In genomic region chr19:10260141-10260584, GRCh38 we compare ENCODE assay signal across 9 cellular contexts. TPM values are rescaled to one million over a fixed set of nuclear protein-coding genes. Genes with fewer than 3 reads are reported as not detected.
DNase-seq lines count a peak whose midpoint lies in the region; ATAC-seq and FAIRE-seq lines count a peak whose summit lies in the region.
"Had no signal": no experiment of that assay in that cellular context is flagged by ENCODE, and none has a peak within 500 bp of the region (broad histone marks: within the 10 kb centered on the region; RNA-seq: fewer than 3 reads in every experiment).

No MANE protein-coding gene starts in this region.

- DNase-seq in NCI-H2029 (lab: John Stamatoyannopoulos, UW) (peak; percentile 86), kidney tubule cell (ENCODE audit: low spot score) (peak; percentile 91), GM19239 (ENCODE audit: insufficient read length, low spot score) (no peak), activated gamma-delta T cell treated with Interleukin-2 at 50 U/mL for 16 hours (no peak)
- DNase-seq in activated CD8-positive, alpha-beta T cell treated with anti-CD3 and anti-CD28 coated beads, Interleukin-2, amount 10 ng/mL, durations not matched to agents 7 days and 5 days = peak; percentile 29
- DNase-seq: NCI-H524 had no signal

- H3K9me3 Mint-ChIP-seq in activated CD8-positive, alpha-beta T cell treated with anti-CD3 and anti-CD28 coated beads, Interleukin-2, amount 10 ng/mL, durations not matched to agents 7 days and 5 days (ENCODE audit: insufficient read depth) = no peaks in the 10 kb centered on the region
- H3K9me3 Mint-ChIP-seq in stimulated activated memory B cell treated with anti-CD40 and anti-IgM and Interleukin-4, amounts not matched to agents 10 μg/mL and 1 μg/mL and 100 μg/mL, for 72 hours = no peaks in the 10 kb centered on the region

- CTCF ChIA-PET in activated CD8-positive, alpha-beta T cell treated with anti-CD3 and anti-CD28 coated beads, Interleukin-2, amount 10 ng/mL, durations not matched to agents 7 days and 5 days (lab: Charles Lee) = interaction anchor here (0.6 to 7.9 kb wide), 22 partner anchors 10 to 328 kb away, joined by 3 to 255 read pairs (median 4); partner anchors contain the start of genes CDC37, ICAM1, ICAM5 and MRPL4

- no peak overlapping the region for H3K4me3 Mint-ChIP-seq in activated CD8-positive, alpha-beta T cell treated with anti-CD3 and anti-CD28 coated beads, Interleukin-2, amount 10 ng/mL, durations not matched to agents 7 days and 5 days
- H3K4me3 Mint-ChIP-seq in stimulated activated memory B cell treated with anti-CD40 and anti-IgM and Interleukin-4, amounts not matched to agents 10 μg/mL and 1 μg/mL and 100 μg/mL, for 72 hours = no peak overlapping the region

- peak overlapping the region; percentile 49 for H3K27ac Mint-ChIP-seq in activated CD8-positive, alpha-beta T cell treated with anti-CD3 and anti-CD28 coated beads, Interleukin-2, amount 10 ng/mL, durations not matched to agents 7 days and 5 days
- peak overlapping the region; percentile 37 for H3K27ac Mint-ChIP-seq in stimulated activated memory B cell treated with anti-CD40 and anti-IgM and Interleukin-4, amounts not matched to agents 10 μg/mL and 1 μg/mL and 100 μg/mL, for 72 hours

- no peaks in the 10 kb centered on the region for H3K27me3 Mint-ChIP-seq in activated CD8-positive, alpha-beta T cell treated with anti-CD3 and anti-CD28 coated beads, Interleukin-2, amount 10 ng/mL, durations not matched to agents 7 days and 5 days (ENCODE audit: low read depth)
- no peaks in the 10 kb centered on the region for H3K27me3 Mint-ChIP-seq in stimulated activated memory B cell treated with anti-CD40 and anti-IgM and Interleukin-4, amounts not matched to agents 10 μg/mL and 1 μg/mL and 100 μg/mL, for 72 hours

- no peak for ATAC-seq in activated CD8-positive, alpha-beta T cell treated with anti-CD3 and anti-CD28 coated beads, Interleukin-2, amount 10 ng/mL, durations not matched to agents 7 days and 5 days
- peak; percentile 66 for ATAC-seq in stimulated activated memory B cell treated with anti-CD40 and anti-IgM and Interleukin-4, amounts not matched to agents 10 μg/mL and 1 μg/mL and 100 μg/mL, for 72 hours
- no peak for ATAC-seq in GM19397 (IDR thresholded peaks at IDR 0.05; ENCODE audit: unreplicated experiment)

- H3K4me1 Mint-ChIP-seq in activated CD8-positive, alpha-beta T cell treated with anti-CD3 and anti-CD28 coated beads, Interleukin-2, amount 10 ng/mL, durations not matched to agents 7 days and 5 days (ENCODE audit: low read depth) = peaks cover 19% of the 10 kb centered on the region
- H3K4me1 Mint-ChIP-seq in stimulated activated memory B cell treated with anti-CD40 and anti-IgM and Interleukin-4, amounts not matched to agents 10 μg/mL and 1 μg/mL and 100 μg/mL, for 72 hours = peaks cover 23% of the 10 kb centered on the region

- POLR2A ChIA-PET in activated CD8-positive, alpha-beta T cell treated with anti-CD3 and anti-CD28 coated beads, Interleukin-2, amount 10 ng/mL, durations not matched to agents 7 days and 5 days (lab: Charles Lee) = interaction anchor here (0.8 to 2.9 kb wide), 4 partner anchors 10 to 177 kb away, joined by 4 to 26 read pairs (median 4); partner anchors contain the start of genes DNMT1 and ICAM1

- no peak for FAIRE-seq in GM19239 (lab: Jason Lieb, UNC)

- peaks cover 36% of the 10 kb centered on the region for H3K36me3 Mint-ChIP-seq in activated CD8-positive, alpha-beta T cell treated with anti-CD3 and anti-CD28 coated beads, Interleukin-2, amount 10 ng/mL, durations not matched to agents 7 days and 5 days (ENCODE audit: low read depth)
- peaks cover 29% of the 10 kb centered on the region for H3K36me3 Mint-ChIP-seq in stimulated activated memory B cell treated with anti-CD40 and anti-IgM and Interleukin-4, amounts not matched to agents 10 μg/mL and 1 μg/mL and 100 μg/mL, for 72 hours

RNA-seq across cellular contexts. Expression of gene MRPL4, which starts 8.1 kb away (rescaled TPM):
- 10 to 100 TPM; 85.9 to 87.0 TPM for total RNA-seq in activated CD8-positive, alpha-beta T cell treated with anti-CD3 and anti-CD28 coated beads, Interleukin-2, amount 10 ng/mL, durations not matched to agents 7 days and 5 days

RNA-seq across cellular contexts. Expression of gene ICAM1, which starts 10.8 kb away (rescaled TPM):
- total RNA-seq in activated CD8-positive, alpha-beta T cell treated with anti-CD3 and anti-CD28 coated beads, Interleukin-2, amount 10 ng/mL, durations not matched to agents 7 days and 5 days = 10 to 100 TPM; 10.7 to 11.1 TPM

RNA-seq across cellular contexts. Expression of gene ICAM4, which starts 26.6 kb away (rescaled TPM):
- total RNA-seq in activated CD8-positive, alpha-beta T cell treated with anti-CD3 and anti-CD28 coated beads, Interleukin-2, amount 10 ng/mL, durations not matched to agents 7 days and 5 days = 1 to 10 TPM in 1 of 2 experiments, under 1 TPM in 1; 0.99 to 1.1 TPM
- total RNA-seq: osteocyte had no signal

RNA-seq across cellular contexts. Expression of gene S1PR2, which starts 29.0 kb away (rescaled TPM):
- total RNA-seq in activated CD8-positive, alpha-beta T cell treated with anti-CD3 and anti-CD28 coated beads, Interleukin-2, amount 10 ng/mL, durations not matched to agents 7 days and 5 days = 1 to 10 TPM; 3.5 to 3.8 TPM

RNA-seq across cellular contexts. Expression of gene ICAM5, which starts 29.6 kb away (rescaled TPM):
- under 1 TPM; 0.29 to 0.57 TPM for total RNA-seq in activated CD8-positive, alpha-beta T cell treated with anti-CD3 and anti-CD28 coated beads, Interleukin-2, amount 10 ng/mL, durations not matched to agents 7 days and 5 days

Comparison
In these comparisons a context has a peak if more than half of its experiments do, and no peak if none do; other contexts are left out.
1. DNase-seq: peak in NCI-H2029 (single experiment), activated CD8-positive, alpha-beta T cell treated with anti-CD3 and anti-CD28 coated beads, Interleukin-2, amount 10 ng/mL, durations not matched to agents 7 days and 5 days (single experiment) and kidney tubule cell (single experiment); none in GM19239 (single experiment) and activated gamma-delta T cell treated with Interleukin-2 at 50 U/mL for 16 hours (single experiment).